Comparison of ENCODE assay signal across 23 cellular contexts in genomic region chr11:120188371-120188770, GRCh38. TPM values are rescaled to one million over a fixed set of nuclear protein-coding genes. Genes with fewer than 3 reads are reported as not detected.
DNase-seq lines count a peak whose midpoint lies in the region; ATAC-seq, FAIRE-seq and TF ChIP-seq lines count a peak whose summit lies in the region.
"Had no signal": no experiment of that assay in that cellular context is flagged by ENCODE, and none has a peak within 500 bp of the region (broad histone marks: within the 10 kb centered on the region; RNA-seq: fewer than 3 reads in every experiment).

No MANE protein-coding gene starts in this region.

- H3K36me3 ChIP-seq in hepatocyte (replicated peaks; ENCODE audit: insufficient read depth, low read depth) (no peaks in the 10 kb centered on the region), trophoblast cell (ENCODE audit: control insufficient read depth in 1 of 2, insufficient read depth in 2 of 2, low read length in 2 of 2) (no peaks in the 10 kb centered on the region), transverse colon (no peaks in the 10 kb centered on the region)
- H3K36me3 ChIP-seq: adrenal gland, cardiac muscle cell, thoracic aorta had no signal

- no peak overlapping the region for H2BK120ac ChIP-seq in trophoblast cell (ENCODE audit: insufficient read depth, low read length, poor library complexity)

- H3K4ac ChIP-seq in trophoblast cell (ENCODE audit: low read depth, low read length) = no peak overlapping the region

- DNase-seq in hepatocyte (ENCODE audit: low spot score) = no peak
- no peak for DNase-seq in trophoblast cell
- DNase-seq in transverse colon = no peak
- DNase-seq in GM12892 (ENCODE audit: insufficient read length) = no peak
- no peak for DNase-seq in H4 (ENCODE audit: low spot score)
- DNase-seq: activated CD4-positive, alpha-beta T cell treated with anti-CD3 and anti-CD28 coated beads, Interleukin-2, amount 50 U/mL, for 4 hours; activated gamma-delta T cell treated with Interleukin-2 at 50 U/mL for 16 hours; DMS79 treated with DMSO at 0.1 percent for 48 hours; foreskin fibroblast; kidney glomerular epithelial cell; midbrain; NCI-H1417; NCI-H510A; stimulated activated CD4-positive, alpha-beta T cell treated with anti-CD3 and anti-CD28 coated beads, Interleukin-15, amount 100 ng/mL, for 24 hours had no signal

- H3K9ac ChIP-seq in trophoblast cell (ENCODE audit: low read length) = no peak overlapping the region

- H2AK5ac ChIP-seq in trophoblast cell (ENCODE audit: low read length) = no peak overlapping the region

- no peak overlapping the region for H3K4me3 ChIP-seq in hepatocyte
- peak overlapping the region; percentile 43 for H3K4me3 ChIP-seq in trophoblast cell (ENCODE audit: low read depth, low read length)
- H3K4me3 ChIP-seq in transverse colon = no peak overlapping the region
- H3K4me3 ChIP-seq: adrenal gland, cardiac muscle cell, thoracic aorta had no signal

- H3K27ac ChIP-seq in hepatocyte (peak overlapping the region; percentile 98), trophoblast cell (ENCODE audit: low read depth, low read length) (no peak overlapping the region), transverse colon (peak overlapping the region; percentile 91 to 92 (median 91))
- H3K27ac ChIP-seq: cardiac muscle cell, thoracic aorta had no signal

- H4K20me1 ChIP-seq in hepatocyte (ENCODE audit: insufficient read depth, poor library complexity, severe bottlenecking) = no peaks in the 10 kb centered on the region

- no peak overlapping the region for H2AFZ ChIP-seq in hepatocyte
- no peak overlapping the region for H2AFZ ChIP-seq in trophoblast cell (ENCODE audit: insufficient read depth, low read length, poor library complexity)

- no peak overlapping the region for H4K91ac ChIP-seq in trophoblast cell (ENCODE audit: low read depth, low read length)

- in situ Hi-C loops in transverse colon (cut with MboI; ENCODE audit: low pct_ligation_motif_present in 1 of 4, low pct_unique_long_range_greater_than_20kb in 1 of 4, low sequenced_read_pairs in 3 of 4) = no loop called here

- no peak overlapping the region for H3K23ac ChIP-seq in trophoblast cell (ENCODE audit: low read length)

- no peak overlapping the region for H4K8ac ChIP-seq in trophoblast cell (ENCODE audit: low read depth, low read length)

- H2BK5ac ChIP-seq in trophoblast cell (ENCODE audit: low read depth, low read length, poor library complexity) = no peak overlapping the region

- TF ChIP-seq CTCF in brain (conservative IDR thresholded peaks at IDR 0.05) = no peak
- no peak for TF ChIP-seq CTCF in hepatocyte (IDR thresholded peaks at IDR 0.05; ENCODE audit: poor library complexity)
- TF ChIP-seq CTCF in transverse colon (IDR thresholded peaks at IDR 0.05) = no peak

- intact Hi-C loops in transverse colon (cut with DNase I; ENCODE audit: low total_unique reads) = no loop called here

- no peaks in the 10 kb centered on the region for H3K36me3 Mint-ChIP-seq in brain
- H3K36me3 Mint-ChIP-seq: WTC11 had no signal

- no peaks in the 10 kb centered on the region for H3K9me2 ChIP-seq in hepatocyte (replicated peaks; ENCODE audit: insufficient read depth)

- peaks cover 0 to 5% (median 0%) of the 10 kb centered on the region in 5 experiments for H3K9me3 Mint-ChIP-seq in brain

- 89% methylated on average over 5 of the region's 5 CpGs for WGBS in hepatocyte (ENCODE audit: low lambda C conversion rate, missing lambda C conversion rate)
- no CpG with 5 or more reads among the region's 5 CpGs for WGBS in trophoblast cell (ENCODE audit: extremely low coverage, insufficient coverage, insufficient read length)
- WGBS in transverse colon (ENCODE audit: low coverage in 1 of 2), 2 donors = 79% methylated on average over 5 of the region's 5 CpGs; no CpG with 5 or more reads in 1 of the 2 donors

- peak overlapping the region in 3 of 5 experiments; percentile 91 to 96 (median 93) for H3K27ac Mint-ChIP-seq in brain
- H3K27ac Mint-ChIP-seq: WTC11 had no signal

- no peaks in the 10 kb centered on the region for H3K79me1 ChIP-seq in trophoblast cell (ENCODE audit: low read length)

- no peaks in the 10 kb centered on the region for H3K79me2 ChIP-seq in hepatocyte
- no peaks in the 10 kb centered on the region for H3K79me2 ChIP-seq in trophoblast cell (ENCODE audit: control insufficient read depth, insufficient read depth, low read length, poor library complexity)

- H3K27me3 Mint-ChIP-seq in brain = peaks cover 5% of the 10 kb centered on the region

- H3K27me3 ChIP-seq in hepatocyte (no peaks in the 10 kb centered on the region), trophoblast cell (ENCODE audit: insufficient read depth, low read length) (no peaks in the 10 kb centered on the region), transverse colon (no peaks in the 10 kb centered on the region)
- H3K27me3 ChIP-seq: adrenal gland had no signal

- no peak overlapping the region for H3K14ac ChIP-seq in trophoblast cell (ENCODE audit: low read length)

- peaks cover 86% of the 10 kb centered on the region for H3K4me1 Mint-ChIP-seq in brain

- no peak for FAIRE-seq in GM12892 (lab: Jason Lieb, UNC)
- FAIRE-seq: endothelial cell of umbilical vein had no signal

- H3K9me3 ChIP-seq in hepatocyte (ENCODE audit: low read depth) (no peaks in the 10 kb centered on the region), trophoblast cell (ENCODE audit: insufficient read depth, low read depth, low read length) (peaks cover 4% of the 10 kb centered on the region), transverse colon (no peaks in the 10 kb centered on the region)
- H3K9me3 ChIP-seq: adrenal gland, thoracic aorta had no signal

- no peak for TF ChIP-seq POLR2A in transverse colon (IDR thresholded peaks at IDR 0.05)
- TF ChIP-seq POLR2A in GM12892 (IDR thresholded peaks at IDR 0.05; ENCODE audit: low read depth, low read length) = no peak

- ATAC-seq in HG03439 (IDR thresholded peaks at IDR 0.05; ENCODE audit: unreplicated experiment) = no peak
- ATAC-seq: WTC11 had no signal

- H3K4me3 Mint-ChIP-seq in brain = peak overlapping the region in 3 of 5 experiments; percentile 17 to 22 (median 18)
- H3K4me3 Mint-ChIP-seq: WTC11 had no signal

- H3K4me1 ChIP-seq in hepatocyte (ENCODE audit: insufficient read depth) = peaks cover 64% of the 10 kb centered on the region
- H3K4me1 ChIP-seq in trophoblast cell (ENCODE audit: control insufficient read depth in 1 of 2, insufficient read depth in 2 of 2, low read length in 2 of 2) = no peaks in the 10 kb centered on the region
- H3K4me1 ChIP-seq in transverse colon = peaks cover 46 to 86% (median 66%) of the 10 kb centered on the region in 4 donors

- peak overlapping the region; percentile 66 for H3K4me2 ChIP-seq in hepatocyte
- no peak overlapping the region for H3K4me2 ChIP-seq in trophoblast cell (ENCODE audit: low read length)

- H3K18ac ChIP-seq in trophoblast cell (ENCODE audit: low read length) = no peak overlapping the region

- no peak for TF ChIP-seq EP300 in transverse colon (IDR thresholded peaks at IDR 0.05; ENCODE audit: low read depth)

- no peak overlapping the region for H2BK12ac ChIP-seq in trophoblast cell (ENCODE audit: low read length)

- H4K12ac ChIP-seq in trophoblast cell (ENCODE audit: low read depth, low read length) = no peak overlapping the region

RNA-seq across cellular contexts. Expression of gene OAF, which starts 22.5 kb away (rescaled TPM):
- 13.7 TPM for polyA plus RNA-seq in brain (ENCODE audit: insufficient read depth, low read depth, low replicate concordance)
- 63.9 and 72.4 TPM in 2 replicates for total RNA-seq in hepatocyte
- polyA plus RNA-seq in hepatocyte = 73.0 and 102 TPM in 2 replicates
- 15.2 and 18.2 TPM in 2 replicates for polyA plus RNA-seq in trophoblast cell (2013)
- total RNA-seq in transverse colon = 100 to 1,000 TPM in 3 of 4 donors, 10 to 100 TPM in 1; 78.8 to 553 (median 287) TPM
- polyA plus RNA-seq in GM12892 (2012; ENCODE audit: missing spikeins) = 0.61 TPM
- 33.5 and 44.5 TPM in 2 replicates for total RNA-seq in H4 (2014; rRNA removed; shearing (Covaris generic))

RNA-seq across cellular contexts. Expression of gene TRIM29, which starts 50.5 kb away (rescaled TPM):
- polyA plus RNA-seq in brain (ENCODE audit: insufficient read depth, low read depth, low replicate concordance) = 2.5 TPM
- 7.7 and 11.2 TPM in 2 replicates for total RNA-seq in hepatocyte
- 8.5 and 9.4 TPM in 2 replicates for polyA plus RNA-seq in hepatocyte
- polyA plus RNA-seq in trophoblast cell (2013) = 1.1 and 1.3 TPM in 2 replicates
- total RNA-seq in transverse colon = 1 to 10 TPM in 2 of 4 donors, under 1 TPM in 1, not detected in 1; 0.75 to 7.8 (median 4.4) TPM
- 0.95 TPM for polyA plus RNA-seq in GM12892 (2012; ENCODE audit: missing spikeins)
- total RNA-seq in H4 (2014; rRNA removed; shearing (Covaris generic)) = 1.4 and 2.8 TPM in 2 replicates
- total RNA-seq: cardiac muscle cell, dermis microvascular lymphatic vessel endothelial cell, endothelial cell of umbilical vein, RPMI7951 had no signal
- polyA plus RNA-seq: cardiac muscle cell, endothelial cell of umbilical vein had no signal

RNA-seq across cellular contexts. Expression of gene POU2F3, which starts 51.6 kb away (rescaled TPM):
- polyA plus RNA-seq in brain (ENCODE audit: insufficient read depth, low read depth, low replicate concordance) (0.58 TPM), hepatocyte (0.21 TPM in 1 of 2 replicates, not detected in the other)
- total RNA-seq in hepatocyte (0.24 TPM in 1 of 2 replicates, not detected in the other), transverse colon (1 to 10 TPM in 2 of 4 donors, not detected in 2; 1.9 to 2.2 TPM)
- polyA plus RNA-seq in trophoblast cell (2013) = 18.6 and 19.6 TPM in 2 replicates
- 0.68 TPM for polyA plus RNA-seq in GM12892 (2012; ENCODE audit: missing spikeins)
- 0.10 and 1.4 TPM in 2 replicates for total RNA-seq in H4 (2014; rRNA removed; shearing (Covaris generic))
- total RNA-seq: endothelial cell of umbilical vein, RPMI7951, thoracic aorta had no signal
